21 cellular contexts compared by ENCODE assay signal in genomic region chr2:66692521-66692920, GRCh38.
"Had no signal": no experiment of that assay in that cellular context is flagged by ENCODE, and none has a peak within 500 bp of the region (broad histone marks: within the 10 kb centered on the region; RNA-seq: fewer than 3 reads in every experiment).

No MANE protein-coding gene starts in this region.

- DNase-seq: activated B cell treated with CpG ODN at 0.5 μM for 24 hours; activated CD4-positive, alpha-beta T cell treated with anti-CD3 and anti-CD28 coated beads, Interleukin-2, amount 10 ng/mL, durations not matched to agents 24 days and 14 days; activated CD8-positive, alpha-beta memory T cell treated with anti-CD3 and anti-CD28 coated beads, Interleukin-2, amount 50 U/mL, for 4 hours; activated CD8-positive, alpha-beta T cell treated with anti-CD3 and anti-CD28 coated beads, Interleukin-2, amount 10 ng/mL, durations not matched to agents 7 days and 5 days; activated effector memory CD4-positive, alpha-beta T cell treated with anti-CD3 and anti-CD28 coated beads, Interleukin-2, amount 50 U/mL, for 16 hours; activated T-cell treated with anti-CD3 and anti-CD28 coated beads, Interleukin-2, amount 50 U/mL, for 48 hours; amniotic stem cell; brain microvascular endothelial cell; cortex of kidney; effector CD4-positive, alpha-beta T cell; foreskin melanocyte; heart left ventricle; left colon; mucosa of descending colon; substantia nigra; SW 1271; upper lobe of left lung had no signal

- H3K27ac ChIP-seq: brain microvascular endothelial cell had no signal

- H3K4me1 ChIP-seq: heart left ventricle, upper lobe of left lung had no signal

- H3K36me3 ChIP-seq: brain microvascular endothelial cell, heart left ventricle, upper lobe of left lung had no signal

- H3K27ac Mint-ChIP-seq: activated B cell treated with CpG ODN at 0.5 μM for 24 hours; activated CD4-positive, alpha-beta T cell treated with anti-CD3 and anti-CD28 coated beads, Interleukin-2, amount 10 ng/mL, durations not matched to agents 24 days and 14 days; activated CD8-positive, alpha-beta T cell treated with anti-CD3 and anti-CD28 coated beads, Interleukin-2, amount 10 ng/mL, durations not matched to agents 7 days and 5 days; activated naive CD4-positive, alpha-beta T cell treated with anti-CD3 and anti-CD28 coated beads, Interleukin-2, amount 50 U/mL, for 24 hours; natural killer cell treated with Interleukin-12 subunit alpha and Interleukin-12 subunit beta and Interleukin-15 and Interleukin-18, amount 100 ng/mL, for 72 hours; stimulated activated memory B cell treated with anti-CD40 and anti-IgM and Interleukin-4, amounts not matched to agents 10 μg/mL and 1 μg/mL and 100 μg/mL, for 72 hours had no signal

- H3K4me3 ChIP-seq: heart left ventricle, mucosa of descending colon had no signal

- H3K9me3 Mint-ChIP-seq: activated B cell treated with CpG ODN at 0.5 μM for 24 hours; activated CD4-positive, alpha-beta T cell treated with anti-CD3 and anti-CD28 coated beads, Interleukin-2, amount 10 ng/mL, durations not matched to agents 24 days and 14 days; activated naive CD4-positive, alpha-beta T cell treated with anti-CD3 and anti-CD28 coated beads, Interleukin-2, amount 50 U/mL, for 24 hours; central memory CD8-positive, alpha-beta T cell; natural killer cell treated with Interleukin-12 subunit alpha and Interleukin-12 subunit beta and Interleukin-15 and Interleukin-18, amount 100 ng/mL, for 72 hours; stimulated activated memory B cell treated with anti-CD40 and anti-IgM and Interleukin-4, amounts not matched to agents 10 μg/mL and 1 μg/mL and 100 μg/mL, for 72 hours had no signal

- H3K9me3 ChIP-seq: heart left ventricle, mucosa of descending colon, upper lobe of left lung had no signal

- H3K27me3 ChIP-seq: brain microvascular endothelial cell, upper lobe of left lung had no signal

- ATAC-seq: activated CD8-positive, alpha-beta T cell treated with anti-CD3 and anti-CD28 coated beads, Interleukin-2, amount 10 ng/mL, durations not matched to agents 7 days and 5 days; heart left ventricle; left colon; mucosa of descending colon; natural killer cell treated with Interleukin-12 subunit alpha and Interleukin-12 subunit beta and Interleukin-15 and Interleukin-18, amount 100 ng/mL, for 72 hours; stimulated activated memory B cell treated with anti-CD40 and anti-IgM and Interleukin-4, amounts not matched to agents 10 μg/mL and 1 μg/mL and 100 μg/mL, for 72 hours had no signal

- H3K27me3 Mint-ChIP-seq: activated CD4-positive, alpha-beta T cell treated with anti-CD3 and anti-CD28 coated beads, Interleukin-2, amount 10 ng/mL, durations not matched to agents 24 days and 14 days; activated naive CD4-positive, alpha-beta T cell treated with anti-CD3 and anti-CD28 coated beads, Interleukin-2, amount 50 U/mL, for 24 hours; central memory CD8-positive, alpha-beta T cell; natural killer cell treated with Interleukin-12 subunit alpha and Interleukin-12 subunit beta and Interleukin-15 and Interleukin-18, amount 100 ng/mL, for 72 hours; stimulated activated memory B cell treated with anti-CD40 and anti-IgM and Interleukin-4, amounts not matched to agents 10 μg/mL and 1 μg/mL and 100 μg/mL, for 72 hours had no signal

- H3K4me3 Mint-ChIP-seq: activated B cell treated with CpG ODN at 0.5 μM for 24 hours; activated CD4-positive, alpha-beta T cell treated with anti-CD3 and anti-CD28 coated beads, Interleukin-2, amount 10 ng/mL, durations not matched to agents 24 days and 14 days; activated CD8-positive, alpha-beta T cell treated with anti-CD3 and anti-CD28 coated beads, Interleukin-2, amount 10 ng/mL, durations not matched to agents 7 days and 5 days; activated naive CD4-positive, alpha-beta T cell treated with anti-CD3 and anti-CD28 coated beads, Interleukin-2, amount 50 U/mL, for 24 hours; central memory CD8-positive, alpha-beta T cell; natural killer cell treated with Interleukin-12 subunit alpha and Interleukin-12 subunit beta and Interleukin-15 and Interleukin-18, amount 100 ng/mL, for 72 hours; stimulated activated memory B cell treated with anti-CD40 and anti-IgM and Interleukin-4, amounts not matched to agents 10 μg/mL and 1 μg/mL and 100 μg/mL, for 72 hours had no signal

- H3K36me3 Mint-ChIP-seq: activated naive CD4-positive, alpha-beta T cell treated with anti-CD3 and anti-CD28 coated beads, Interleukin-2, amount 50 U/mL, for 24 hours; natural killer cell treated with Interleukin-12 subunit alpha and Interleukin-12 subunit beta and Interleukin-15 and Interleukin-18, amount 100 ng/mL, for 72 hours; stimulated activated memory B cell treated with anti-CD40 and anti-IgM and Interleukin-4, amounts not matched to agents 10 μg/mL and 1 μg/mL and 100 μg/mL, for 72 hours had no signal

- H3K4me1 Mint-ChIP-seq: activated B cell treated with CpG ODN at 0.5 μM for 24 hours; activated CD4-positive, alpha-beta T cell treated with anti-CD3 and anti-CD28 coated beads, Interleukin-2, amount 10 ng/mL, durations not matched to agents 24 days and 14 days; activated naive CD4-positive, alpha-beta T cell treated with anti-CD3 and anti-CD28 coated beads, Interleukin-2, amount 50 U/mL, for 24 hours; central memory CD8-positive, alpha-beta T cell; stimulated activated memory B cell treated with anti-CD40 and anti-IgM and Interleukin-4, amounts not matched to agents 10 μg/mL and 1 μg/mL and 100 μg/mL, for 72 hours had no signal
